ENCODE assay signal across 8 cellular contexts in the genomic region with DNA sequence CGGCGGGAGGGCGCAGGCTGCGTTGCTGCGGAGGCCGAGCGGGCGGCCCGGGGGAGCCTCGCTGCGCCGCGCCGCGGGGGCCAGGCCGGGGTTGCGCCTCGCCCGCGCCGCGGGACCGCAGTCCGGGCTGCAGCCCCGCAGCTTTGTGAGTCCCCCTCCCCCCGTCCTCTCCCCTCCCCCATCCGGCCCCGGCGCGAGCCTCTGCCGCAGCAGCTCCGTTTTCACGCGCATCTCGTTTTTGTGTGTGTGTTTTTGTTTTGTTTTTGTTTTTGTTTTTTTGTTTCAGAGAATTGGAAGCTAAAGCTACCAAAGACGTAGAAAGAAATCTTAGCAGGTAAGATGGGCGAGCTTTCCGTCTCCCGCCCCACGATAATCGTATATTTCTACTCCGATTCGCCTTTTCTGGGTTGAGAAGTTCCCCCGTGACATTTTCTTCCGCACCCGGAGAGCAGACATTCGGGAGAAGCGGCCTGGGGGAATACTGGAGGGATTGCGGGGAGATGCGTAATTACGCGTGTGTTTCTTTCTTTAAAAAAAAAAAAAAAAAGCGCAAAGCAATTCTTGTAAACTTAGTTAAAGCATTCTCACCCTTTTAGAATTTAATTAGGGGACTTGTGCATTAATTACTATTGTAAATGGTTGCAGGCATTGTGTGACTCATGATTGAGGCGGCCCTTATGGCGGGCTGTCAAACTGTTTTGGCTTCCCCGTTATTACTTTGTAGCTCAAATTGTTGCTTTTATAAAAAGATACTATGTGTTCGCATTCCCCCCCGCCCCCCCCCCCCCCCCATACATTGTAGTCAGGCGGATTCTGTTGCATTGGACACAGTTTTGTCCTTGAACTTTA. TPM values are rescaled to one million over a fixed set of nuclear protein-coding genes. Genes with fewer than 3 reads are reported as not detected.
DNase-seq lines count a peak whose midpoint lies in the region; ATAC-seq, FAIRE-seq and TF ChIP-seq lines count a peak whose summit lies in the region.

No MANE protein-coding gene starts in this region.

- peak overlapping the region; percentile 75 for H3K4me3 ChIP-seq in NB4 (ENCODE audit: low read depth, low read length)
- peak overlapping the region; percentile 81 for H3K4me3 ChIP-seq in foreskin fibroblast (ENCODE audit: low read depth in 1 of 2, low read length in 2 of 2)

- FAIRE-seq in D721Med (lab: Jason Lieb, UNC): no peak

- no peak for TF ChIP-seq POLR2A in NB4 (IDR thresholded peaks at IDR 0.05; ENCODE audit: extremely low read depth, insufficient read length)

- peak; percentile 28 for ATAC-seq in GM19035 (IDR thresholded peaks at IDR 0.05; ENCODE audit: unreplicated experiment)
- peak; percentile 26 for ATAC-seq in omental fat pad (ENCODE audit: low FRiP score)

- TF ChIP-seq CTCF in NB4 (IDR thresholded peaks at IDR 0.05; ENCODE audit: low read depth, low read length) (no peak), foreskin fibroblast (IDR thresholded peaks at IDR 0.05; ENCODE audit: low read depth, low read length) (no peak), omental fat pad (IDR thresholded peaks at IDR 0.05) (no peak), D721Med (IDR thresholded peaks at IDR 0.05; ENCODE audit: insufficient read depth, missing control alignments) (no peak)

- DNase-seq in AG08396 (ENCODE audit: low spot score) (peak; percentile 38), NB4 (ENCODE audit: low read depth) (peak; percentile 45), foreskin fibroblast (peak in 1 of 2 donors; percentile 55), omental fat pad (ENCODE audit: low spot score) (no peak), HK-2 (ENCODE audit: unreplicated experiment) (no peak), D721Med (ENCODE audit: insufficient read length, low spot score) (no peak)
- DNase-seq in activated T-helper 9 cell treated with anti-CD3 and anti-CD28 coated beads, Interleukin-2, amount 50 U/mL, for 16 hours (ENCODE audit: low read depth): peak; percentile 17

RNA-seq across cellular contexts. Expression of gene TNRC6A, which starts 0.7 kb away (rescaled TPM):
- 10 to 100 TPM; 30.7 to 89.5 (median 53.0) TPM for total RNA-seq in omental fat pad

Comparison
In these comparisons a context has a peak if more than half of its experiments do, and no peak if none do; other contexts are left out.
1. DNase-seq: peak in AG08396 (single experiment), NB4 (single experiment) and activated T-helper 9 cell treated with anti-CD3 and anti-CD28 coated beads, Interleukin-2, amount 50 U/mL, for 16 hours (single experiment); none in omental fat pad (single experiment), HK-2 (single experiment) and D721Med (single experiment).